ENCODE assay signal across 1 cellular context in the genomic region with DNA sequence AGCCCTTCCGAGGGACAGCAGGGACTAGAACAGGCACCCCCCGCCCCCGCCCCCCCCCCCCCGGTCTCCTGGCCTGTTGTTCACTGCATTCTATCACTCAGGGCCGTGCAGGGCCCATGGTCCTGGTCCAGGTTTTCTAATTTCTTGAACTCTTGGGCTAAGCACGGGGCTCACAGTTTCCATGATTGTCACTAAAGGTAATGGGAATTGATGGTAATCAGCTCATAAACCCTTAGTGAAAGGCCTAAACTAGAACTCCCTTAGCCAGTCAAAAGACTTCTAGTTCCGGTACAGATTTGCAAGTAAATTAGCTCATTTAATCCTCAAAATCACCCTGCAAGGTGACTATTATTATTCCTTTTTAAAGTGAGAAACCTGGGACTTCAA.
TF ChIP-seq lines count a peak whose summit lies in the region.

No MANE protein-coding gene starts in this region.

TF ChIP-seq in K562, 482 proteins besides CTCF, POLR2A, EP300 and RAD21:
- TF ChIP-seq HIVEP1 (CRISPR knock-in tag; IDR thresholded peaks at IDR 0.05) = no peak
- TF ChIP-seq, protein P1, sequence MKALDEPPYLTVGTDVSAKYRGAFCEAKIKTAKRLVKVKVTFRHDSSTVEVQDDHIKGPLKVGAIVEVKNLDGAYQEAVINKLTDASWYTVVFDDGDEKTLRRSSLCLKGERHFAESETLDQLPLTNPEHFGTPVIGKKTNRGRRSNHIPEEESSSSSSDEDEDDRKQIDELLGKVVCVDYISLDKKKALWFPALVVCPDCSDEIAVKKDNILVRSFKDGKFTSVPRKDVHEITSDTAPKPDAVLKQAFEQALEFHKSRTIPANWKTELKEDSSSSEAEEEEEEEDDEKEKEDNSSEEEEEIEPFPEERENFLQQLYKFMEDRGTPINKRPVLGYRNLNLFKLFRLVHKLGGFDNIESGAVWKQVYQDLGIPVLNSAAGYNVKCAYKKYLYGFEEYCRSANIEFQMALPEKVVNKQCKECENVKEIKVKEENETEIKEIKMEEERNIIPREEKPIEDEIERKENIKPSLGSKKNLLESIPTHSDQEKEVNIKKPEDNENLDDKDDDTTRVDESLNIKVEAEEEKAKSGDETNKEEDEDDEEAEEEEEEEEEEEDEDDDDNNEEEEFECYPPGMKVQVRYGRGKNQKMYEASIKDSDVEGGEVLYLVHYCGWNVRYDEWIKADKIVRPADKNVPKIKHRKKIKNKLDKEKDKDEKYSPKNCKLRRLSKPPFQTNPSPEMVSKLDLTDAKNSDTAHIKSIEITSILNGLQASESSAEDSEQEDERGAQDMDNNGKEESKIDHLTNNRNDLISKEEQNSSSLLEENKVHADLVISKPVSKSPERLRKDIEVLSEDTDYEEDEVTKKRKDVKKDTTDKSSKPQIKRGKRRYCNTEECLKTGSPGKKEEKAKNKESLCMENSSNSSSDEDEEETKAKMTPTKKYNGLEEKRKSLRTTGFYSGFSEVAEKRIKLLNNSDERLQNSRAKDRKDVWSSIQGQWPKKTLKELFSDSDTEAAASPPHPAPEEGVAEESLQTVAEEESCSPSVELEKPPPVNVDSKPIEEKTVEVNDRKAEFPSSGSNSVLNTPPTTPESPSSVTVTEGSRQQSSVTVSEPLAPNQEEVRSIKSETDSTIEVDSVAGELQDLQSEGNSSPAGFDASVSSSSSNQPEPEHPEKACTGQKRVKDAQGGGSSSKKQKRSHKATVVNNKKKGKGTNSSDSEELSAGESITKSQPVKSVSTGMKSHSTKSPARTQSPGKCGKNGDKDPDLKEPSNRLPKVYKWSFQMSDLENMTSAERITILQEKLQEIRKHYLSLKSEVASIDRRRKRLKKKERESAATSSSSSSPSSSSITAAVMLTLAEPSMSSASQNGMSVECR (CRISPR knock-in tag; IDR thresholded peaks at IDR 0.05) = no peak
- TF ChIP-seq, protein P2, sequence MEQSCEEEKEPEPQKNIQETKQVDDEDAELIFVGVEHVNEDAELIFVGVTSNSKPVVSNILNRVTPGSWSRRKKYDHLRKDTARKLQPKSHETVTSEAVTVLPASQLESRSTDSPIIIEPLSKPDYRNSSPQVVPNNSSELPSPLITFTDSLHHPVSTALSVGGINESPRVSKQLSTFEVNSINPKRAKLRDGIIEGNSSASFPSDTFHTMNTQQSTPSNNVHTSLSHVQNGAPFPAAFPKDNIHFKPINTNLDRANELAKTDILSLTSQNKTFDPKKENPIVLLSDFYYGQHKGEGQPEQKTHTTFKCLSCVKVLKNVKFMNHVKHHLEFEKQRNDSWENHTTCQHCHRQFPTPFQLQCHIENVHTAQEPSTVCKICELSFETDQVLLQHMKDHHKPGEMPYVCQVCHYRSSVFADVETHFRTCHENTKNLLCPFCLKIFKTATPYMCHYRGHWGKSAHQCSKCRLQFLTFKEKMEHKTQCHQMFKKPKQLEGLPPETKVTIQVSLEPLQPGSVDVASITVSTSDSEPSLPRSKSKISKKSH (CRISPR knock-in tag; IDR thresholded peaks at IDR 0.05) = no peak
- no peak for TF ChIP-seq WHSC1 (IDR thresholded peaks at IDR 0.05; ENCODE audit: low read length)
TF ChIP-seq in K562: peak in this region for 0.
